In the genomic region with DNA sequence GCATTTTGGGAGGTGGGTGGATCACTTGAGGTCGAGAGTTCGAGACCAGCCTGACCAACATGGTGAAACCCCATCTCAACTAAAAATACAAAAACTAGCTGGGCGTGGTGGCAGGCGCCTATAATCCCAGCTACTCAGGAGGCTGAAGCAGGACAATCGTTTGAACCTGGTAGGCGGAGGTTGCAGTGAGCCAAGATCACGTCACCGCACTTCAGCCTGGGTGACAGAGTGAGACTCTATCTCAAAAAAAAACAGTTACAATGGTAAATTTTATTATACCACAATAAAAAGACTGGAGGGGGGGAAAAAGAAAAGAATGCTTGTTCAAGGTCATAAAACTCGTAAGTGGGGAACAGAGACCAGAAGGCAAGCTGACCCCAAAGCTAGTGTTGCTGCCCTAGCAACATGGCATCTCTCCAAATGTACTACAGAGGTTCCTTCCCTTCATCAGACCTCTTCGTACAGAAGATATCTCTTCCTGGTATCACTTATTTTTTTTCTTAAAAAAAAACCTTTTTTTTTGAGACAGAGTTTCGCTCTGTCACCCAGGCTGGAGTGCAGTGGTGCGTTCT, we compare ENCODE assay signal across 8 cellular contexts. TPM values are rescaled to one million over a fixed set of nuclear protein-coding genes. Genes with fewer than 3 reads are reported as not detected.
A peak's percentile ranks its signal among the peaks of the same experiment; 100 is the strongest.
DNase-seq lines count a peak whose midpoint lies in the region; ATAC-seq and TF ChIP-seq lines count a peak whose summit lies in the region.
"Not testable (repeated sequence)": the region's sequence is repeated elsewhere in the genome, so short reads cannot be mapped to it uniquely, and the experiment has no call there.
"Had no signal": no experiment of that assay in that cellular context is flagged by ENCODE, and none has a peak within 500 bp of the region (broad histone marks: within the 10 kb centered on the region; RNA-seq: fewer than 3 reads in every experiment).

No MANE protein-coding gene starts in this region.

- H3K4me1 ChIP-seq in HEK293 (ENCODE audit: control insufficient read depth, insufficient read depth, low read length); colonic mucosa; transverse colon: not testable (repeated sequence)

- intact Hi-C loops in colonic mucosa (cut with DNase I) = not testable (repeated sequence)
- intact Hi-C loops in transverse colon (cut with DNase I; ENCODE audit: low total_unique reads) = loop anchor here (5.0 kb wide), 2 partner anchors 217 to 1837 kb away; no protein-coding TSS in a partner anchor

- H3K9me3 Mint-ChIP-seq in memory B cell; progenitor cell of endocrine pancreas (ENCODE audit: low read depth): not testable (repeated sequence)

- TF ChIP-seq CTCF in HEK293 (tag by site-specific recombination; IDR thresholded peaks at IDR 0.05); RWPE1 (conservative IDR thresholded peaks at IDR 0.05; ENCODE audit: low read depth); colonic mucosa (IDR thresholded peaks at IDR 0.05); progenitor cell of endocrine pancreas (IDR thresholded peaks at IDR 0.05; ENCODE audit: unreplicated experiment); transverse colon (IDR thresholded peaks at IDR 0.05): not testable (repeated sequence)

- H3K36me3 Mint-ChIP-seq in memory B cell (peaks cover 48% of the 10 kb centered on the region), progenitor cell of endocrine pancreas (ENCODE audit: insufficient read depth) (peaks cover 45% of the 10 kb centered on the region)

- CTCF ChIA-PET in HEK293 (lab: Yijun Ruan, JAX) (interaction anchor here (0.7 to 4.0 kb wide), 3 partner anchors 11 to 44 kb away, joined by 3 to 20 read pairs (median 3); no protein-coding TSS in a partner anchor), RWPE1 (lab: Yijun Ruan, JAX) (interaction anchor here (0.7 kb wide), 2 partner anchors 8 to 248 kb away, joined by 3 to 5 read pairs; no protein-coding TSS in a partner anchor)

- TF ChIP-seq EP300 in transverse colon (IDR thresholded peaks at IDR 0.05; ENCODE audit: low read depth) = not testable (repeated sequence)

- H3K9me3 ChIP-seq in HEK293 (ENCODE audit: control insufficient read depth, insufficient read depth, low read depth, low read length); colonic mucosa; transverse colon: not testable (repeated sequence)

- not testable (repeated sequence) for DNase-seq in RWPE1 (ENCODE audit: low spot score); memory B cell (ENCODE audit: low spot score in 2 of 2); progenitor cell of endocrine pancreas (ENCODE audit: low spot score, unreplicated experiment)
- peak; percentile 62 for DNase-seq in colonic mucosa
- DNase-seq in transverse colon = peak; percentile 39

- in situ Hi-C loops in transverse colon (cut with MboI; ENCODE audit: low pct_ligation_motif_present in 1 of 4, low pct_unique_long_range_greater_than_20kb in 1 of 4, low sequenced_read_pairs in 3 of 4) = not testable (repeated sequence)

- POLR2A ChIA-PET in HEK293 (lab: Yijun Ruan, JAX); RWPE1 (lab: Yijun Ruan, JAX; ENCODE audit: low non-redundant PET): not testable (repeated sequence)

- not testable (repeated sequence) for ATAC-seq in memory B cell (ENCODE audit: low read depth)

- H3K36me3 ChIP-seq in HEK293 (ENCODE audit: control insufficient read depth in 2 of 2, insufficient read depth in 1 of 2, low read length in 2 of 2) (peaks cover 11 to 77% of the 10 kb centered on the region in 2 experiments; a peak in 2 of 3 replicates), transverse colon (peaks cover 0 to 38% (median 13%) of the 10 kb centered on the region in 4 donors)
- not testable (repeated sequence) for H3K36me3 ChIP-seq in colonic mucosa

- H3K4me3 ChIP-seq in HEK293 (ENCODE audit: low read depth, low read length); colonic mucosa; transverse colon: not testable (repeated sequence)

- 50 to 69% methylated on average over 3 to 12 of the region's 12 CpGs for WGBS in transverse colon (ENCODE audit: low coverage in 1 of 2), 2 donors

- not testable (repeated sequence) for H3K9ac ChIP-seq in colonic mucosa (ENCODE audit: low read depth in 2 of 2, low read length in 2 of 2)

- H3K4me1 Mint-ChIP-seq in memory B cell; progenitor cell of endocrine pancreas (ENCODE audit: low read depth): not testable (repeated sequence)

- not testable (repeated sequence) for H3K27me3 ChIP-seq in colonic mucosa, transverse colon

- not testable (repeated sequence) for H3K27ac ChIP-seq in HEK293 (ENCODE audit: extremely low read depth, low read depth, low read length); colonic mucosa
- H3K27ac ChIP-seq in RWPE1 (peak overlapping the region; percentile 55; the same call in 1 of the 2 replicates), transverse colon (peak overlapping the region in 1 of 4 donors; percentile 19)

- not testable (repeated sequence) for H3K4me3 Mint-ChIP-seq in memory B cell; progenitor cell of endocrine pancreas (ENCODE audit: low read depth)

- H3K27me3 Mint-ChIP-seq in memory B cell, progenitor cell of endocrine pancreas: not testable (repeated sequence)

- not testable (repeated sequence) for TF ChIP-seq POLR2A in transverse colon (IDR thresholded peaks at IDR 0.05)

- peak overlapping the region; percentile 38 for H3K27ac Mint-ChIP-seq in memory B cell
- H3K27ac Mint-ChIP-seq in progenitor cell of endocrine pancreas = peak overlapping the region; percentile 62

TF ChIP-seq in HEK293, 187 proteins besides CTCF, POLR2A, EP300 and RAD21:
- peak; percentile 19; the same call in 1 of the 2 replicates for TF ChIP-seq OSR2 (tag by site-specific recombination; IDR thresholded peaks at IDR 0.05)
- TF ChIP-seq FEZF1 (tag by site-specific recombination; IDR thresholded peaks at IDR 0.05) = peak; percentile 47
- TF ChIP-seq, protein P1, sequence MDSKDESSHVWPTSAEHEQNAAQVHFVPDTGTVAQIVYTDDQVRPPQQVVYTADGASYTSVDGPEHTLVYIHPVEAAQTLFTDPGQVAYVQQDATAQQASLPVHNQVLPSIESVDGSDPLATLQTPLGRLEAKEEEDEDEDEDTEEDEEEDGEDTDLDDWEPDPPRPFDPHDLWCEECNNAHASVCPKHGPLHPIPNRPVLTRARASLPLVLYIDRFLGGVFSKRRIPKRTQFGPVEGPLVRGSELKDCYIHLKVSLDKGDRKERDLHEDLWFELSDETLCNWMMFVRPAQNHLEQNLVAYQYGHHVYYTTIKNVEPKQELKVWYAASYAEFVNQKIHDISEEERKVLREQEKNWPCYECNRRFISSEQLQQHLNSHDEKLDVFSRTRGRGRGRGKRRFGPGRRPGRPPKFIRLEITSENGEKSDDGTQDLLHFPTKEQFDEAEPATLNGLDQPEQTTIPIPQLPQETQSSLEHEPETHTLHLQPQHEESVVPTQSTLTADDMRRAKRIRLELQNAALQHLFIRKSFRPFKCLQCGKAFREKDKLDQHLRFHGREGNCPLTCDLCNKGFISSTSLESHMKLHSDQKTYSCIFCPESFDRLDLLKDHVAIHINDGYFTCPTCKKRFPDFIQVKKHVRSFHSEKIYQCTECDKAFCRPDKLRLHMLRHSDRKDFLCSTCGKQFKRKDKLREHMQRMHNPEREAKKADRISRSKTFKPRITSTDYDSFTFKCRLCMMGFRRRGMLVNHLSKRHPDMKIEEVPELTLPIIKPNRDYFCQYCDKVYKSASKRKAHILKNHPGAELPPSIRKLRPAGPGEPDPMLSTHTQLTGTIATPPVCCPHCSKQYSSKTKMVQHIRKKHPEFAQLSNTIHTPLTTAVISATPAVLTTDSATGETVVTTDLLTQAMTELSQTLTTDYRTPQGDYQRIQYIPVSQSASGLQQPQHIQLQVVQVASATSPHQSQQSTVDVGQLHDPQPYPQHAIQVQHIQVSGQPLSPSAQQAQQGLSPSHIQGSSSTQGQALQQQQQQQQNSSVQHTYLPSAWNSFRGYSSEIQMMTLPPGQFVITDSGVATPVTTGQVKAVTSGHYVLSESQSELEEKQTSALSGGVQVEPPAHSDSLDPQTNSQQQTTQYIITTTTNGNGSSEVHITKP (tag by site-specific recombination; IDR thresholded peaks at IDR 0.05) = peak; percentile 30; the same call in 1 of the 2 replicates
- TF ChIP-seq ZFHX2 (tag by site-specific recombination; conservative IDR thresholded peaks at IDR 0.05) = 0 out of 2 replicates have a peak, but pooled peaks have one; percentile 24
- peak; percentile 42; the same call in 1 of the 2 replicates for TF ChIP-seq ZNF664 (tag by site-specific recombination; IDR thresholded peaks at IDR 0.05)
- TF ChIP-seq KLF1 (tag by site-specific recombination; IDR thresholded peaks at IDR 0.05) = 0 out of 2 replicates have a peak, but pooled peaks have one; percentile 9
- peak; percentile 65; the same call in 1 of the 2 replicates for TF ChIP-seq ZNF843 (tag by site-specific recombination; IDR thresholded peaks at IDR 0.05)

RNA-seq across cellular contexts. Expression of a gene that starts 58.9 kb away (rescaled TPM):
- 100 to 1,000 TPM in 1 of 2 donors, 10 to 100 TPM in 1; 54.2 to 103 TPM for total RNA-seq in colonic mucosa
- 0.78 and 0.86 TPM in 2 replicates for total RNA-seq in progenitor cell of endocrine pancreas
- total RNA-seq in transverse colon = 100 to 1,000 TPM in 3 of 4 donors, 10 to 100 TPM in 1; 52.7 to 167 (median 146) TPM
- total RNA-seq: A673, GM23248 had no signal

Comparison
In these comparisons a context has a peak if more than half of its experiments do, and no peak if none do; other contexts are left out.
1. RNA of a gene that starts 58.9 kb away (total RNA-seq): 52.7 to 167 TPM in transverse colon and 54.2 to 103 TPM in colonic mucosa; 0.78 to 0.86 TPM in progenitor cell of endocrine pancreas; every median in the first group is over 10 times any median in the second.